ENCODE assay signal across 17 cellular contexts in genomic region chr1:210573141-210573540, GRCh38.
DNase-seq lines count a peak whose midpoint lies in the region; ATAC-seq and TF ChIP-seq lines count a peak whose summit lies in the region.
"Had no signal": no experiment of that assay in that cellular context is flagged by ENCODE, and none has a peak within 500 bp of the region (broad histone marks: within the 10 kb centered on the region; RNA-seq: fewer than 3 reads in every experiment).

No MANE protein-coding gene starts in this region.

- no TSS peak for BruUV-seq in IMR-90 (replicated peaks; lab: Mats Ljungman, UMichigan)

- intact Hi-C loops in IMR-90 (cut with micrococcal nuclease) (no loop called here), esophagus muscularis mucosa (cut with DNase I) (no loop called here), sigmoid colon (cut with DNase I) (no loop called here)

- TF ChIP-seq EP300 in esophagus muscularis mucosa (IDR thresholded peaks at IDR 0.05) (no peak), sigmoid colon (IDR thresholded peaks at IDR 0.05) (no peak)

- H2AK5ac ChIP-seq in IMR-90 (ENCODE audit: low read depth, low read length): no peak overlapping the region

- dilution Hi-C loops in IMR-90 (cut with HindIII; ENCODE audit: low sequenced_read_pairs, unreplicated experiment): no loop called here

- H4K5ac ChIP-seq in IMR-90 (ENCODE audit: low read depth, low read length): no peak overlapping the region

- ATAC-seq in IMR-90 (ENCODE audit: low read depth): no peak
- ATAC-seq: A549; CD8-positive, alpha-beta T cell had no signal

- H3K4me2 ChIP-seq in IMR-90 (ENCODE audit: low read depth, low read length): no peak overlapping the region
- H3K4me2 ChIP-seq: A549; BLaER1 treated with 17β-estradiol and CSF1 and Interleukin-3, amounts not matched to agents 10 nM and 100 nM had no signal

- CTCF ChIA-PET in IMR-90 (lab: Yijun Ruan, JAX): interaction anchor here (0.7 kb wide), 1 partner anchor 170 kb away, joined by 4 read pairs; no protein-coding TSS in a partner anchor

- no peak overlapping the region for H4K8ac ChIP-seq in IMR-90 (ENCODE audit: low read depth in 2 of 2, low read length in 2 of 2)

- H3K9me1 ChIP-seq in IMR-90 (ENCODE audit: insufficient read depth, low read length): no peaks in the 10 kb centered on the region

- H2BK20ac ChIP-seq in IMR-90 (ENCODE audit: low read depth, low read length): no peak overlapping the region

- peak overlapping the region; percentile 10 for H2AFZ ChIP-seq in IMR-90 (replicated peaks; ENCODE audit: low read length, poor library complexity)

- no peak overlapping the region for H3K56ac ChIP-seq in IMR-90 (ENCODE audit: extremely low read depth, insufficient read depth, low read length)

- TF ChIP-seq CTCF in IMR-90 (conservative IDR thresholded peaks at IDR 0.05; ENCODE audit: low read depth, low read length): no peak
- TF ChIP-seq CTCF in esophagus muscularis mucosa (IDR thresholded peaks at IDR 0.05): no peak
- TF ChIP-seq CTCF in sigmoid colon (IDR thresholded peaks at IDR 0.05): no peak

- H3K9me3 ChIP-seq in IMR-90 (ENCODE audit: control insufficient read depth, insufficient read depth, low read length) (no peaks in the 10 kb centered on the region), esophagus muscularis mucosa (no peaks in the 10 kb centered on the region), sigmoid colon (peaks cover 0 to 4% (median 0%) of the 10 kb centered on the region in 4 donors)
- H3K9me3 ChIP-seq: Caco-2 had no signal

- no peak overlapping the region for H3K23ac ChIP-seq in IMR-90 (ENCODE audit: low read depth, low read length)

- no peaks in the 10 kb centered on the region for H3K79me1 ChIP-seq in IMR-90 (ENCODE audit: low read depth in 1 of 2, low read length in 2 of 2)

- no peak overlapping the region for H3K14ac ChIP-seq in IMR-90 (replicated peaks; ENCODE audit: low read depth, low read length)

- in situ Hi-C loops in IMR-90 (cut with MboI; ENCODE audit: low sequenced_read_pairs): loop anchor here (10.0 kb wide), 1 partner anchor 118 kb away; no protein-coding TSS in a partner anchor

- H2AK9ac ChIP-seq in IMR-90 (replicated peaks; ENCODE audit: low read depth, low read length, poor library complexity): no peak overlapping the region

- H3K27ac ChIP-seq in IMR-90 (ENCODE audit: insufficient read depth, low read length) (no peak overlapping the region), esophagus muscularis mucosa (replicated peaks in 1 of 4) (no peak overlapping the region), sigmoid colon (no peak overlapping the region)
- H3K27ac ChIP-seq: 22Rv1; A549; BLaER1 treated with 17β-estradiol and CSF1 and Interleukin-3, amounts not matched to agents 10 nM and 100 nM; C4-2B had no signal

- H3K18ac ChIP-seq in IMR-90 (ENCODE audit: low read depth, low read length): no peak overlapping the region

- POLR2A ChIA-PET in IMR-90 (lab: Charles Lee; ENCODE audit: unreplicated experiment): no interaction called here

- H2BK5ac ChIP-seq in IMR-90 (ENCODE audit: low read depth, low read length, poor library complexity, severe bottlenecking): no peak overlapping the region

- no peaks in the 10 kb centered on the region for H4K20me1 ChIP-seq in IMR-90 (ENCODE audit: insufficient read depth, low read length)
- H4K20me1 ChIP-seq: BLaER1 treated with 17β-estradiol and CSF1 and Interleukin-3, amounts not matched to agents 10 nM and 100 nM had no signal

- no peaks in the 10 kb centered on the region for H3K4me1 ChIP-seq in IMR-90 (ENCODE audit: control insufficient read depth, insufficient read depth, low read length)
- H3K4me1 ChIP-seq in esophagus muscularis mucosa: no peaks in the 10 kb centered on the region
- no peaks in the 10 kb centered on the region for H3K4me1 ChIP-seq in sigmoid colon
- H3K4me1 ChIP-seq: Caco-2 had no signal

- H3K36me3 ChIP-seq in IMR-90 (ENCODE audit: control insufficient read depth, insufficient read depth, low read length) (no peaks in the 10 kb centered on the region), esophagus muscularis mucosa (no peaks in the 10 kb centered on the region), sigmoid colon (no peaks in the 10 kb centered on the region)
- H3K36me3 ChIP-seq: BLaER1 treated with 17β-estradiol and CSF1 and Interleukin-3, amounts not matched to agents 10 nM and 100 nM had no signal

- H3K4ac ChIP-seq in IMR-90 (ENCODE audit: low read depth, low read length): no peak overlapping the region

- H4K91ac ChIP-seq in IMR-90 (ENCODE audit: insufficient read depth, low read depth, low read length): no peak overlapping the region

- H2BK15ac ChIP-seq in IMR-90 (ENCODE audit: low read depth, low read length): no peak overlapping the region

- H3K27me3 ChIP-seq in IMR-90 (ENCODE audit: control insufficient read depth, insufficient read depth, low read length): no peaks in the 10 kb centered on the region; the same call in 1 of the 2 replicates
- no peaks in the 10 kb centered on the region for H3K27me3 ChIP-seq in esophagus muscularis mucosa
- H3K27me3 ChIP-seq in sigmoid colon: no peaks in the 10 kb centered on the region
- H3K27me3 ChIP-seq: BLaER1 treated with 17β-estradiol and CSF1 and Interleukin-3, amounts not matched to agents 10 nM and 100 nM had no signal

- H2BK120ac ChIP-seq in IMR-90 (ENCODE audit: low read depth, low read length): no peak overlapping the region

- no CpG with 5 or more reads among the region's 6 CpGs for WGBS in IMR-90 (ENCODE audit: extremely low coverage in 2 of 2, insufficient read length in 1 of 2), 2 experiments
- WGBS in esophagus muscularis mucosa: 93% methylated on average over 6 of the region's 6 CpGs
- WGBS in sigmoid colon, 2 donors: 88 to 89% methylated on average over 6 of the region's 6 CpGs

- no peak overlapping the region for H3K4me3 ChIP-seq in IMR-90 (ENCODE audit: insufficient read depth, low read depth, low read length)
- no peak overlapping the region for H3K4me3 ChIP-seq in esophagus muscularis mucosa
- H3K4me3 ChIP-seq in sigmoid colon: no peak overlapping the region
- H3K4me3 ChIP-seq: A549; BLaER1 treated with 17β-estradiol and CSF1 and Interleukin-3, amounts not matched to agents 10 nM and 100 nM had no signal

- no peak overlapping the region for H3K9ac ChIP-seq in IMR-90 (ENCODE audit: low read depth, low read length)
- H3K9ac ChIP-seq: BLaER1 treated with 17β-estradiol and CSF1 and Interleukin-3, amounts not matched to agents 10 nM and 100 nM had no signal

- peak; percentile 48 for DNase-seq in NCI-H82 treated with DMSO at 0.1 percent for 48 hours (lab: John Stamatoyannopoulos, UW; ENCODE audit: unreplicated experiment)
- no peak for DNase-seq in NCI-H82 (lab: John Stamatoyannopoulos, UW)
- DNase-seq in IMR-90: no peak
- peak; percentile 39 for DNase-seq in esophagus muscularis mucosa (ENCODE audit: extremely low spot score)
- DNase-seq in sigmoid colon: no peak
- no peak for DNase-seq in anterior cingulate cortex (lab: John Stamatoyannopoulos, UW)
- DNase-seq: AML-193; Caco-2; Calu3; CD4-positive, alpha-beta T cell; CD8-positive, alpha-beta T cell; DMS79 treated with DMSO at 0.1 percent for 48 hours; GF-D8 had no signal

- no peak for TF ChIP-seq RAD21 in IMR-90 (IDR thresholded peaks at IDR 0.05; ENCODE audit: low read length)

- TF ChIP-seq POLR2A in IMR-90 (IDR thresholded peaks at IDR 0.05; ENCODE audit: low read depth, low read length) (no peak), esophagus muscularis mucosa (IDR thresholded peaks at IDR 0.05; ENCODE audit: low read depth) (no peak), sigmoid colon (IDR thresholded peaks at IDR 0.05) (no peak)

TF ChIP-seq in IMR-90, 13 proteins besides CTCF, POLR2A, EP300 and RAD21:
- TF ChIP-seq BHLHE40 (IDR thresholded peaks at IDR 0.05; ENCODE audit: low read depth, low read length): no peak
- TF ChIP-seq MAZ (IDR thresholded peaks at IDR 0.05; ENCODE audit: borderline replicate concordance, low read depth, low read length): no peak
- TF ChIP-seq RFX5 (IDR thresholded peaks at IDR 0.05; ENCODE audit: low read depth, low read length): no peak
- TF ChIP-seq RCOR1 (IDR thresholded peaks at IDR 0.05; ENCODE audit: insufficient replicate concordance, low read length): no peak
- TF ChIP-seq, protein P1, sequence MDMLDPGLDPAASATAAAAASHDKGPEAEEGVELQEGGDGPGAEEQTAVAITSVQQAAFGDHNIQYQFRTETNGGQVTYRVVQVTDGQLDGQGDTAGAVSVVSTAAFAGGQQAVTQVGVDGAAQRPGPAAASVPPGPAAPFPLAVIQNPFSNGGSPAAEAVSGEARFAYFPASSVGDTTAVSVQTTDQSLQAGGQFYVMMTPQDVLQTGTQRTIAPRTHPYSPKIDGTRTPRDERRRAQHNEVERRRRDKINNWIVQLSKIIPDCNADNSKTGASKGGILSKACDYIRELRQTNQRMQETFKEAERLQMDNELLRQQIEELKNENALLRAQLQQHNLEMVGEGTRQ (IDR thresholded peaks at IDR 0.05; ENCODE audit: low read depth, low read length): no peak
- no peak for TF ChIP-seq FOS (IDR thresholded peaks at IDR 0.05; ENCODE audit: low read depth, low read length)
- no peak for TF ChIP-seq CHD1 (IDR thresholded peaks at IDR 0.05; ENCODE audit: low read depth, low read length)
- TF ChIP-seq NFE2L2 (IDR thresholded peaks at IDR 0.05; ENCODE audit: low read depth, low read length): no peak
- no peak for TF ChIP-seq CEBPB (IDR thresholded peaks at IDR 0.05; ENCODE audit: low read depth, low read length)
- TF ChIP-seq SMC3 (IDR thresholded peaks at IDR 0.05; ENCODE audit: low read depth, low read length): no peak
- no peak for TF ChIP-seq MXI1 (IDR thresholded peaks at IDR 0.05; ENCODE audit: borderline replicate concordance, low read depth, low read length)
- TF ChIP-seq, protein P2, sequence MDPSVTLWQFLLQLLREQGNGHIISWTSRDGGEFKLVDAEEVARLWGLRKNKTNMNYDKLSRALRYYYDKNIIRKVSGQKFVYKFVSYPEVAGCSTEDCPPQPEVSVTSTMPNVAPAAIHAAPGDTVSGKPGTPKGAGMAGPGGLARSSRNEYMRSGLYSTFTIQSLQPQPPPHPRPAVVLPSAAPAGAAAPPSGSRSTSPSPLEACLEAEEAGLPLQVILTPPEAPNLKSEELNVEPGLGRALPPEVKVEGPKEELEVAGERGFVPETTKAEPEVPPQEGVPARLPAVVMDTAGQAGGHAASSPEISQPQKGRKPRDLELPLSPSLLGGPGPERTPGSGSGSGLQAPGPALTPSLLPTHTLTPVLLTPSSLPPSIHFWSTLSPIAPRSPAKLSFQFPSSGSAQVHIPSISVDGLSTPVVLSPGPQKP (IDR thresholded peaks at IDR 0.05; ENCODE audit: borderline replicate concordance, low read depth, low read length): no peak
- TF ChIP-seq MAFK (IDR thresholded peaks at IDR 0.05; ENCODE audit: low read depth, low read length): no peak

Comparison
In these comparisons a context has a peak if more than half of its experiments do, and no peak if none do; other contexts are left out.
1. DNase-seq: peak in NCI-H82 treated with DMSO at 0.1 percent for 48 hours (single experiment) and esophagus muscularis mucosa (single experiment); none in NCI-H82 (single experiment), IMR-90 (single experiment), sigmoid colon (single experiment) and anterior cingulate cortex (0 of 58).